14 cellular contexts compared by ENCODE assay signal in the genomic region with DNA sequence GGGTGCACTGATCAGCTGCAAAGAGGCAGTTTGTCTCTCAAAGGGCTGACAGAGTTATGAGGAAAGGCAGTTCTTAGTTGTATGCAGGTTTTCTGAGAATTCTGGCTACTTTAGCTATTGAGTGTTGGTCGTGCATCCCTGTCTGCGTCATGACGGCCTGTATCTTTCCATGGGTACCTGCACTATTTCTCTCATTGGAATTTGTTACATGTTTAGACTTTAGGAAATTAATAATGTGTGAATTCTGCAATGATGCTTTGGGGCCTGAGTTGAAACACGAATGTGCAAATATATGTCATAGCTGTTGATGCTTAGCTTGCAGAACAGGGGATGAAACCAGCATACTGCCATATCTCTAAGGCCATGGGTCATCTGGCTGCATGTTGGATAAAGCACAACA. TPM values are rescaled to one million over a fixed set of nuclear protein-coding genes. Genes with fewer than 3 reads are reported as not detected.
"Had no signal": no experiment of that assay in that cellular context is flagged by ENCODE, and none has a peak within 500 bp of the region (broad histone marks: within the 10 kb centered on the region; RNA-seq: fewer than 3 reads in every experiment).

No MANE protein-coding gene starts in this region.

- H3K27me3 ChIP-seq: adrenal gland, body of pancreas, gastrocnemius medialis, heart right ventricle, stomach, tibial nerve had no signal

- ATAC-seq: body of pancreas, gastrocnemius medialis, heart right ventricle, left lobe of liver, natural killer cell, right cardiac atrium had no signal

- H3K27ac ChIP-seq: adrenal gland, body of pancreas, epithelial cell of prostate, gastrocnemius medialis had no signal

- H3K9me3 ChIP-seq: adrenal gland, body of pancreas, gastrocnemius medialis, heart right ventricle, stomach, tibial nerve had no signal

- H3K4me3 Mint-ChIP-seq: effector memory CD8-positive, alpha-beta T cell; natural killer cell had no signal

- H3K4me1 Mint-ChIP-seq: natural killer cell had no signal

- H3K27me3 Mint-ChIP-seq: effector memory CD8-positive, alpha-beta T cell had no signal

- H3K36me3 Mint-ChIP-seq: natural killer cell had no signal

- H3K4me1 ChIP-seq: adrenal gland, body of pancreas, gastrocnemius medialis had no signal

- H3K9me3 Mint-ChIP-seq: effector memory CD8-positive, alpha-beta T cell; natural killer cell had no signal

- DNase-seq: adrenal gland; body of pancreas; effector memory CD8-positive, alpha-beta T cell; gastrocnemius medialis; heart right ventricle; islet precursor cell; natural killer cell; right cardiac atrium; stomach had no signal

- H3K4me3 ChIP-seq: adrenal gland, body of pancreas, gastrocnemius medialis, heart right ventricle, stomach, tibial nerve had no signal

- H3K36me3 ChIP-seq: adrenal gland, gastrocnemius medialis, stomach, tibial nerve had no signal

- H3K27ac Mint-ChIP-seq: natural killer cell, progenitor cell of endocrine pancreas had no signal

RNA-seq across cellular contexts. Expression of gene OR2S2, which starts 18.1 kb away (rescaled TPM):
- total RNA-seq: adrenal gland, body of pancreas, gastrocnemius medialis, heart right ventricle, left lobe of liver, mononuclear cell, natural killer cell, progenitor cell of endocrine pancreas, right cardiac atrium, stomach, tibial nerve had no signal

RNA-seq across cellular contexts. Expression of gene SPAAR, which starts 30.6 kb away (rescaled TPM):
- total RNA-seq: mononuclear cell, natural killer cell, progenitor cell of endocrine pancreas had no signal

RNA-seq across cellular contexts. Expression of gene HRCT1, which starts 33.8 kb away (rescaled TPM):
- total RNA-seq: mononuclear cell, natural killer cell, progenitor cell of endocrine pancreas had no signal
